In the genomic region with DNA sequence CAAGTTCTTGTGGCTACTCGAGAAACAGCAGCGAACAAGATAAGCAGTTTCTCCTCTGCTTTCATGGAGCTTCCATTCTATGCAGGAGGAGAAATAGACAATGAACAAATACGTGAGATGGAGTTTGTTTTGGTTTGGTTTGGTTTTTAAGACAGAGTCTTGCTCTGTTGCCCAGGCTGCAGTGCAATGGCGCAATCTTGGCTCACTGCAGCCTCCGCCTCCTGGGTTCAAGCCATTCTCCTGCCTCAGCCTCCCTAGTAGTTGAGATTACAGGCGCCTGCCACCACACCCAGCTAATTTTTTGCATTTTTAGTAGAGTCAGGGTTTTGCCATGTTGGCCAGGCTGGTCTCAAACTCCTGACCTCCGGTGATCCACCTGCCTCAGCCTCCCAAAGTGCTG, we compare ENCODE assay signal across 7 cellular contexts. TPM values are rescaled to one million over a fixed set of nuclear protein-coding genes. Genes with fewer than 3 reads are reported as not detected.
DNase-seq lines count a peak whose midpoint lies in the region; ATAC-seq and TF ChIP-seq lines count a peak whose summit lies in the region.
"Not testable (repeated sequence)": the region's sequence is repeated elsewhere in the genome, so short reads cannot be mapped to it uniquely, and the experiment has no call there.

No MANE protein-coding gene starts in this region.

- not testable (repeated sequence) for H3K9ac ChIP-seq in rectal smooth muscle tissue (ENCODE audit: low read length); stomach smooth muscle (ENCODE audit: low read length in 2 of 2)

- not testable (repeated sequence) for ATAC-seq in effector memory CD8-positive, alpha-beta T cell (replicated peaks); natural killer cell

- H3K36me3 ChIP-seq in CD4-positive, alpha-beta memory T cell (ENCODE audit: insufficient read depth, low read length); HEK293 (ENCODE audit: control insufficient read depth in 2 of 2, insufficient read depth in 1 of 2, low read length in 2 of 2); rectal smooth muscle tissue (ENCODE audit: control insufficient read depth, insufficient read depth, low read length); stomach smooth muscle (ENCODE audit: control insufficient read depth in 2 of 2, insufficient read depth in 2 of 2, low read length in 2 of 2): not testable (repeated sequence)

- CTCF ChIA-PET in CD4-positive, alpha-beta memory T cell (lab: Charles Lee; ENCODE audit: partially characterized antibody): not testable (repeated sequence)
- CTCF ChIA-PET in HEK293 (lab: Yijun Ruan, JAX): interaction anchor here (0.7 to 1.2 kb wide), 2 partner anchors 7 to 438 kb away, joined by 3 to 6 read pairs; no protein-coding TSS in a partner anchor

- H3K9me3 Mint-ChIP-seq in CD4-positive, alpha-beta memory T cell; effector memory CD8-positive, alpha-beta T cell; immature natural killer cell; natural killer cell: not testable (repeated sequence)

- POLR2A ChIA-PET in CD4-positive, alpha-beta memory T cell (lab: Charles Lee; ENCODE audit: partially characterized antibody); HEK293 (lab: Yijun Ruan, JAX): not testable (repeated sequence)

- DNase-seq in CD4-positive, alpha-beta memory T cell; effector memory CD8-positive, alpha-beta T cell; immature natural killer cell; natural killer cell: not testable (repeated sequence)

- intact Hi-C loops in CD4-positive, alpha-beta memory T cell (cut with micrococcal nuclease): not testable (repeated sequence)
- intact Hi-C loops in natural killer cell (cut with micrococcal nuclease): loop anchor here (5.0 kb wide), 1 partner anchor 38 kb away; no protein-coding TSS in a partner anchor

- H3K27ac Mint-ChIP-seq in CD4-positive, alpha-beta memory T cell: peak overlapping the region in 4 of 7 donors; percentile 10 to 71 (median 55)
- H3K27ac Mint-ChIP-seq in effector memory CD8-positive, alpha-beta T cell: peak overlapping the region; percentile 78 to 82
- peak overlapping the region; percentile 18 to 85 (median 64) for H3K27ac Mint-ChIP-seq in immature natural killer cell
- H3K27ac Mint-ChIP-seq in natural killer cell: peak overlapping the region; percentile 81 to 87

- H3K27me3 ChIP-seq in CD4-positive, alpha-beta memory T cell (ENCODE audit: insufficient read depth, low read length); rectal smooth muscle tissue (ENCODE audit: control insufficient read depth, insufficient read depth, low read length); stomach smooth muscle (ENCODE audit: control insufficient read depth in 1 of 2, insufficient read depth in 2 of 2, low read length in 2 of 2): not testable (repeated sequence)

- peaks cover 16% of the 10 kb centered on the region for H3K4me1 ChIP-seq in CD4-positive, alpha-beta memory T cell (ENCODE audit: insufficient read depth, low read length)
- H3K4me1 ChIP-seq in HEK293 (ENCODE audit: control insufficient read depth, insufficient read depth, low read length) (peaks cover 19% of the 10 kb centered on the region), rectal smooth muscle tissue (ENCODE audit: control insufficient read depth, insufficient read depth, low read length) (peaks cover 22% of the 10 kb centered on the region), stomach smooth muscle (ENCODE audit: control insufficient read depth, insufficient read depth, low read length) (peaks cover 33% of the 10 kb centered on the region)

- H3K9me3 ChIP-seq in CD4-positive, alpha-beta memory T cell (ENCODE audit: control insufficient read depth in 1 of 2, low read length in 2 of 2); HEK293 (ENCODE audit: control insufficient read depth, insufficient read depth, low read depth, low read length); stomach smooth muscle (ENCODE audit: control insufficient read depth in 2 of 2, low read length in 2 of 2): not testable (repeated sequence)

- H3K27me3 Mint-ChIP-seq in CD4-positive, alpha-beta memory T cell; effector memory CD8-positive, alpha-beta T cell; immature natural killer cell (ENCODE audit: low read depth in 3 of 3); natural killer cell (ENCODE audit: low read depth in 2 of 2): not testable (repeated sequence)

- H3K4me3 Mint-ChIP-seq in CD4-positive, alpha-beta memory T cell; effector memory CD8-positive, alpha-beta T cell; natural killer cell: not testable (repeated sequence)
- peak overlapping the region in 1 of 5 donors; percentile 36 for H3K4me3 Mint-ChIP-seq in immature natural killer cell

- H3K27ac ChIP-seq in CD4-positive, alpha-beta memory T cell (ENCODE audit: low read depth, low read length); HEK293 (ENCODE audit: extremely low read depth, low read depth, low read length): not testable (repeated sequence)
- H3K27ac ChIP-seq in rectal smooth muscle tissue (ENCODE audit: low read depth, low read length) (peak overlapping the region; percentile 16), stomach smooth muscle (ENCODE audit: low read length) (peak overlapping the region; percentile 49)

- H3K36me3 Mint-ChIP-seq in CD4-positive, alpha-beta memory T cell: peaks cover 6 to 12% of the 10 kb centered on the region in 2 donors
- not testable (repeated sequence) for H3K36me3 Mint-ChIP-seq in effector memory CD8-positive, alpha-beta T cell (ENCODE audit: insufficient read depth); immature natural killer cell; natural killer cell

- H3K4me1 Mint-ChIP-seq in CD4-positive, alpha-beta memory T cell: peaks cover 21 to 43% (median 27%) of the 10 kb centered on the region in 4 donors
- peaks cover 42 to 60% of the 10 kb centered on the region in 2 donors for H3K4me1 Mint-ChIP-seq in effector memory CD8-positive, alpha-beta T cell (ENCODE audit: low read depth in 2 of 2)
- peaks cover 79 to 91% of the 10 kb centered on the region in 2 donors for H3K4me1 Mint-ChIP-seq in immature natural killer cell
- peaks cover 65 to 69% of the 10 kb centered on the region in 2 donors for H3K4me1 Mint-ChIP-seq in natural killer cell

- not testable (repeated sequence) for H3K4me3 ChIP-seq in CD4-positive, alpha-beta memory T cell (ENCODE audit: low read length in 2 of 2); HEK293 (ENCODE audit: low read depth, low read length); rectal smooth muscle tissue (ENCODE audit: low read length); stomach smooth muscle (ENCODE audit: low read length in 2 of 2)

- not testable (repeated sequence) for TF ChIP-seq CTCF in HEK293 (tag by site-specific recombination; IDR thresholded peaks at IDR 0.05); natural killer cell (IDR thresholded peaks at IDR 0.05)

TF ChIP-seq in HEK293, 187 proteins besides CTCF, POLR2A, EP300 and RAD21:
- TF ChIP-seq ZNF121 (tag by site-specific recombination; IDR thresholded peaks at IDR 0.05): peak; percentile 59; the same call in 1 of the 2 replicates

RNA-seq across cellular contexts. Expression of gene TGFBR3, which starts 51.4 kb away (rescaled TPM):
- 10 to 100 TPM; 44.4 to 47.3 TPM for total RNA-seq in CD4-positive, alpha-beta memory T cell
- 10 to 100 TPM; 34.5 to 40.2 TPM for polyA plus RNA-seq in CD4-positive, alpha-beta memory T cell
- 100 to 1,000 TPM; 141 to 245 (median 183) TPM for polyA plus RNA-seq in immature natural killer cell
- total RNA-seq in natural killer cell: 100 to 1,000 TPM; 225 to 274 (median 243) TPM

Comparison
In these comparisons a context has a peak if more than half of its experiments do, and no peak if none do; other contexts are left out.
1. RNA of gene TGFBR3, which starts 51.4 kb away (total RNA-seq): 225 to 274 TPM in natural killer cell; 44.4 to 47.3 TPM in CD4-positive, alpha-beta memory T cell; every median in the first group is over 4 times any median in the second.
2. Peak in every context shown above with its lines, with median percentiles within 50 percentile points of each other: H3K27ac Mint-ChIP-seq.